ENCODE assay signal across 9 cellular contexts in the genomic region with DNA sequence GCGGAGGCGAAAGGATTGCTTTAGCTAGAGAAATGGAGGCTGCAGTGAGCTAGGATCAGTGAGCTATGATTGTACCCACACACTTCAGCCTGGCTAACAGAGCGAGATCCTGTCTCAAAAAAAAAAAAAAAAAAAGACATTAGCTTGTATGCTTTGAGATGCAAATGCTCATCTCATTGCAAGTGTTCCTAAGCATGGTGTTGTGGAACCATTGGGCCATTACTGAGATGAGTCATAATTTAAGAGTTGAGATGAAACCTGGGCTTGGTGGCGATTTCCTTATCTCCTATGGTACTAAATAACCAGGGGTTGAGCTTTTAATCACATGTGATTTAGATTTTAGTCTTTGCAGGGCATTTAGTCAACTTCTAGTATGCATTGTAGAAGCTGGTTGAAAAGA. TPM values are rescaled to one million over a fixed set of nuclear protein-coding genes. Genes with fewer than 3 reads are reported as not detected.
DNase-seq lines count a peak whose midpoint lies in the region; ATAC-seq, FAIRE-seq and TF ChIP-seq lines count a peak whose summit lies in the region.
"Had no signal": no experiment of that assay in that cellular context is flagged by ENCODE, and none has a peak within 500 bp of the region (broad histone marks: within the 10 kb centered on the region; RNA-seq: fewer than 3 reads in every experiment).

No MANE protein-coding gene starts in this region.

- no peak for TF ChIP-seq POLR2A in GM12891 (IDR thresholded peaks at IDR 0.05; ENCODE audit: low read depth, low read length)
- TF ChIP-seq POLR2A in NB4 (IDR thresholded peaks at IDR 0.05; ENCODE audit: extremely low read depth, insufficient read length), result no peak

- H3K27ac Mint-ChIP-seq in memory B cell, result no peak overlapping the region

- peaks cover 12% of the 10 kb centered on the region for H3K36me3 Mint-ChIP-seq in memory B cell

- peak overlapping the region; percentile 75 for H3K4me3 ChIP-seq in NB4 (ENCODE audit: low read depth, low read length)
- H3K4me3 ChIP-seq: SJSA1 had no signal

- peaks cover 34% of the 10 kb centered on the region for H3K4me1 Mint-ChIP-seq in memory B cell

- FAIRE-seq in GM12891 (lab: Jason Lieb, UNC), result peak; percentile 52

- DNase-seq in GM12891 (ENCODE audit: insufficient read length, low spot score), result peak; percentile 5
- peak; percentile 44 for DNase-seq in NB4 (ENCODE audit: low read depth)
- DNase-seq in memory B cell (ENCODE audit: low spot score in 2 of 2), result no peak
- no peak for DNase-seq in SK-N-DZ (ENCODE audit: low spot score)
- no peak for DNase-seq in ecto neural progenitor cell (ENCODE audit: low spot score)
- no peak for DNase-seq in Ammon's horn (ENCODE audit: low spot score)
- no peak for DNase-seq in central memory CD4-positive, alpha-beta T cell

- H3K9me3 Mint-ChIP-seq in memory B cell, result no peaks in the 10 kb centered on the region

- peak; percentile 31 for ATAC-seq in GM21619 (IDR thresholded peaks at IDR 0.05; ENCODE audit: unreplicated experiment)
- no peak for ATAC-seq in memory B cell (ENCODE audit: low read depth)

- no peak for TF ChIP-seq CTCF in NB4 (IDR thresholded peaks at IDR 0.05; ENCODE audit: low read depth, low read length)

- no peaks in the 10 kb centered on the region for H3K27me3 Mint-ChIP-seq in memory B cell

- peak overlapping the region; percentile 53 for H3K4me3 Mint-ChIP-seq in memory B cell

TF ChIP-seq in GM12891, 5 proteins besides CTCF, POLR2A, EP300 and RAD21:
- no peak for TF ChIP-seq POLR2AphosphoS5 (IDR thresholded peaks at IDR 0.05; ENCODE audit: low read depth, low read length)
- TF ChIP-seq POU2F2 (IDR thresholded peaks at IDR 0.05; ENCODE audit: low read depth, low read length), result peak; percentile 82
TF ChIP-seq in GM12891: peak in this region for 1.

RNA-seq across cellular contexts. Expression of gene PLEKHA3, which starts 2.2 kb away (rescaled TPM):
- 5.2 TPM for polyA plus RNA-seq in GM12891 (2012; ENCODE audit: low read depth, missing spikeins)
- polyA plus RNA-seq in SK-N-DZ (2014; cell fraction: cytosol; rRNA removed), result 10.2 and 12.0 TPM in 2 replicates
- polyA plus RNA-seq in SK-N-DZ (2014; cell fraction: nucleus; rRNA removed), result 2.3 and 3.6 TPM in 2 replicates

RNA-seq across cellular contexts. Expression of gene FKBP7, which starts 4.0 kb away (rescaled TPM):
- 3.7 TPM for polyA plus RNA-seq in GM12891 (2012; ENCODE audit: low read depth, missing spikeins)
- 39.7 and 47.6 TPM in 2 replicates for polyA plus RNA-seq in SK-N-DZ (2014; cell fraction: cytosol; rRNA removed)
- 28.8 and 29.2 TPM in 2 replicates for polyA plus RNA-seq in SK-N-DZ (2014; cell fraction: nucleus; rRNA removed)

RNA-seq across cellular contexts. Expression of gene PJVK, which starts 31.3 kb away (rescaled TPM):
- polyA plus RNA-seq in GM12891 (2012; ENCODE audit: low read depth, missing spikeins), result 6.1 TPM
- 1.4 and 4.2 TPM in 2 replicates for polyA plus RNA-seq in SK-N-DZ (2014; cell fraction: cytosol; rRNA removed)
- 11.8 and 17.5 TPM in 2 replicates for polyA plus RNA-seq in SK-N-DZ (2014; cell fraction: nucleus; rRNA removed)

RNA-seq across cellular contexts. Expression of gene PRKRA, which starts 31.5 kb away (rescaled TPM):
- 52.5 TPM for polyA plus RNA-seq in GM12891 (2012; ENCODE audit: low read depth, missing spikeins)
- 87.2 and 89.8 TPM in 2 replicates for polyA plus RNA-seq in SK-N-DZ (2014; cell fraction: cytosol; rRNA removed)
- 80.3 and 91.9 TPM in 2 replicates for polyA plus RNA-seq in SK-N-DZ (2014; cell fraction: nucleus; rRNA removed)

Comparison
In these comparisons a context has a peak if more than half of its experiments do, and no peak if none do; other contexts are left out.
1. DNase-seq: peak in GM12891 (single experiment) and NB4 (single experiment); none in memory B cell (0 of 2), SK-N-DZ (single experiment), ecto neural progenitor cell (single experiment), Ammon's horn (single experiment) and central memory CD4-positive, alpha-beta T cell (single experiment).